In the genomic region with DNA sequence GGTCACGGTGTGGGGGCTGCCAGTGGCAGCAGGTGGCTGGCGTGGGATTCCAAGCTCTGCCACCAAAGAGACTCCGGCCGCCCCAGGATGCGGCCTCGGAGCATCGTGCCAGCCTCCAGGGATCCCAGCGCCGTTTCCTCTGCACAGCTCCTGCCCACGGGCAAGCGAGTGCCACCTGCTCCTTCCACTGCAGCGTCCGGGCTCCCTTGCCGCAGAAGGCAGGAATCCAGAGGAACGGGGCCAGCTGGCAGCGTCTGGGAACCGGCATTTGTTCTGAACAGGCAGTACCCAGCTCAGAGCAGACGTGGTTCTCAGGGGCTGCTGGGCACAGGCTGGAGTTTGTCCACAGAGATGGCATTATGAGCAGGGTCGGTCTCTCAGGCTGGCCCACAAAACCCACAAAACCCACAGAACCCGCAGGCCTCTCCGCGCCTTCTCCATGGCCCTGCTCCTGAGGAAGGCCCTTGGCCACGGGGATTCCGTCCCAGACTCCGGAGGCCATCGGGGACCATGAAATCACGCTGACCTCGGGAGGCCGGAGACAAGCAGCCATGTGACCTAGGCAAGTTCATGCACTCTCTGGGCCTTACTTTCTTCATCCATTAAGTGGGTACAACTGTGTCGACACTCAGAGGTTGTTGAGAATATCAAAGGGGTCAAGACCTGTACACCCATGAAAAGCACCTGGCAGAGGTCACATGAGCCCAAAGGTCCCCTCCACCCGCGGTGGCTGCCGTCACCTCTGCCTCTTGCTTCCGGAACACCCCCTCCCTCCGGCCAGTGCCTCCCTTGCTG, we compare ENCODE assay signal across 10 cellular contexts. TPM values are rescaled to one million over a fixed set of nuclear protein-coding genes. Genes with fewer than 3 reads are reported as not detected.
DNase-seq lines count a peak whose midpoint lies in the region; ATAC-seq and TF ChIP-seq lines count a peak whose summit lies in the region.
"Had no signal": no experiment of that assay in that cellular context is flagged by ENCODE, and none has a peak within 500 bp of the region (broad histone marks: within the 10 kb centered on the region; RNA-seq: fewer than 3 reads in every experiment).

No MANE protein-coding gene starts in this region.

- POLR2A ChIA-PET in Caco-2 (lab: Charles Lee): no interaction called here
- POLR2A ChIA-PET in Panc1 (lab: Charles Lee): interaction anchor here (0.7 to 0.9 kb wide), 2 partner anchors 63 to 165 kb away, joined by 3 read pairs; no protein-coding TSS in a partner anchor
- POLR2A ChIA-PET in CD4-positive, alpha-beta T cell (lab: Charles Lee): interaction anchor here (1.0 to 2.3 kb wide), 6 partner anchors 30 to 327 kb away, joined by 3 to 19 read pairs (median 8); no protein-coding TSS in a partner anchor

- H3K27me3 ChIP-seq in Caco-2 (replicated peaks; ENCODE audit: control insufficient read depth, insufficient read depth, low read length): no peaks in the 10 kb centered on the region
- H3K27me3 ChIP-seq in Panc1 (ENCODE audit: control insufficient read depth, insufficient read depth, low read length): no peaks in the 10 kb centered on the region
- no peaks in the 10 kb centered on the region for H3K27me3 ChIP-seq in esophagus muscularis mucosa
- no peaks in the 10 kb centered on the region for H3K27me3 ChIP-seq in osteoblast (ENCODE audit: insufficient read depth, low read length)
- no peaks in the 10 kb centered on the region for H3K27me3 ChIP-seq in GM23248 (replicated peaks; ENCODE audit: insufficient read depth)
- no peaks in the 10 kb centered on the region for H3K27me3 ChIP-seq in CD4-positive, alpha-beta T cell (ENCODE audit: control insufficient read depth, insufficient read depth, low read length)
- H3K27me3 ChIP-seq: thyroid gland had no signal

- peak; percentile 73 for TF ChIP-seq EP300 in esophagus muscularis mucosa (IDR thresholded peaks at IDR 0.05)

- no peak for TF ChIP-seq POLR2A in esophagus muscularis mucosa (IDR thresholded peaks at IDR 0.05; ENCODE audit: low read depth)

- ATAC-seq in Panc1 (peak; percentile 65), GM21447 (IDR thresholded peaks at IDR 0.05; ENCODE audit: unreplicated experiment) (no peak)
- no peak for ATAC-seq in CD4-positive, alpha-beta T cell (ENCODE audit: poor library complexity)

- no peaks in the 10 kb centered on the region for H3K9me2 ChIP-seq in GM23248 (ENCODE audit: insufficient read depth)

- CTCF ChIA-PET in Caco-2 (lab: Charles Lee): interaction anchor here (0.6 to 2.4 kb wide), 8 partner anchors 11 to 208 kb away, joined by 3 to 30 read pairs (median 6); no protein-coding TSS in a partner anchor
- CTCF ChIA-PET in Panc1 (lab: Charles Lee): interaction anchor here (0.5 to 4.0 kb wide), 10 partner anchors 13 to 304 kb away, joined by 3 to 45 read pairs (median 4); no protein-coding TSS in a partner anchor
- CTCF ChIA-PET in CD4-positive, alpha-beta T cell (lab: Charles Lee): interaction anchor here (0.8 to 3.0 kb wide), 9 partner anchors 8 to 286 kb away, joined by 3 to 40 read pairs (median 7); partner anchors contain the start of gene RNF216

- H3K4me2 ChIP-seq in osteoblast (ENCODE audit: insufficient read depth, low read length) (peak overlapping the region; percentile 76), GM23248 (ENCODE audit: unreplicated experiment) (no peak overlapping the region)

- no peaks in the 10 kb centered on the region for H3K27me3 Mint-ChIP-seq in Caco-2 (ENCODE audit: insufficient read depth, unreplicated experiment)
- H3K27me3 Mint-ChIP-seq in CD4-positive, alpha-beta T cell: no peaks in the 10 kb centered on the region

- H3K27ac Mint-ChIP-seq in Caco-2 (ENCODE audit: unreplicated experiment): peak overlapping the region; percentile 40
- H3K27ac Mint-ChIP-seq in CD4-positive, alpha-beta T cell: no peak overlapping the region

- H3K79me2 ChIP-seq in osteoblast (ENCODE audit: insufficient read depth, low read length) (peaks cover 22% of the 10 kb centered on the region), GM23248 (ENCODE audit: insufficient read depth) (peaks cover 50% of the 10 kb centered on the region)

- BruUV-seq in Caco-2 (replicated peaks; lab: Mats Ljungman, UMichigan): no TSS peak
- no TSS peak for BruUV-seq in Panc1 (replicated peaks; lab: Mats Ljungman, UMichigan)

- H3K36me3 Mint-ChIP-seq in Caco-2 (ENCODE audit: insufficient read depth, unreplicated experiment): peaks cover 68% of the 10 kb centered on the region
- H3K36me3 Mint-ChIP-seq in CD4-positive, alpha-beta T cell (ENCODE audit: low read depth): no peaks in the 10 kb centered on the region

- H3K4me3 ChIP-seq in Caco-2 (ENCODE audit: low read depth, low read length): no peak overlapping the region
- H3K4me3 ChIP-seq in Panc1 (ENCODE audit: low read depth in 2 of 2, low read length in 2 of 2): peak overlapping the region in 1 of 2 experiments; percentile 42; a peak in 1 of 4 replicates
- peak overlapping the region; percentile 42 to 53 (median 48) for H3K4me3 ChIP-seq in esophagus muscularis mucosa
- no peak overlapping the region for H3K4me3 ChIP-seq in osteoblast (ENCODE audit: insufficient read depth, low read length)
- H3K4me3 ChIP-seq in GM23248: no peak overlapping the region
- H3K4me3 ChIP-seq: thyroid gland had no signal

- peaks cover 10% of the 10 kb centered on the region for H3K4me1 ChIP-seq in Caco-2
- H3K4me1 ChIP-seq in Panc1 (ENCODE audit: control insufficient read depth, insufficient read depth, low read length): peaks cover 25% of the 10 kb centered on the region
- peaks cover 27 to 47% (median 45%) of the 10 kb centered on the region in 4 donors for H3K4me1 ChIP-seq in esophagus muscularis mucosa
- peaks cover 11% of the 10 kb centered on the region for H3K4me1 ChIP-seq in osteoblast (ENCODE audit: insufficient read depth, low read length)
- peaks cover 5% of the 10 kb centered on the region for H3K4me1 ChIP-seq in GM23248 (ENCODE audit: insufficient read depth)

- peaks cover 20% of the 10 kb centered on the region for H4K20me1 ChIP-seq in osteoblast (ENCODE audit: insufficient read depth, low read length)
- no peaks in the 10 kb centered on the region for H4K20me1 ChIP-seq in GM23248 (ENCODE audit: insufficient read depth)

- H3K27ac ChIP-seq in Panc1 (ENCODE audit: low read length): peak overlapping the region; percentile 69
- peak overlapping the region; percentile 78 to 83 (median 80) for H3K27ac ChIP-seq in esophagus muscularis mucosa (replicated peaks in 1 of 4)
- no peak overlapping the region for H3K27ac ChIP-seq in osteoblast (ENCODE audit: low read depth, low read length)
- no peak overlapping the region for H3K27ac ChIP-seq in GM23248
- H3K27ac ChIP-seq in CD4-positive, alpha-beta T cell (ENCODE audit: low read depth, low read length): no peak overlapping the region

- 68% methylated on average over 26 of the region's 35 CpGs for WGBS in esophagus muscularis mucosa
- 74 to 76% methylated on average over 35 of the region's 35 CpGs for WGBS in GM23248 (ENCODE audit: low coverage in 1 of 2, low lambda C conversion rate in 2 of 2, missing lambda C conversion rate in 2 of 2), 2 experiments

- no peaks in the 10 kb centered on the region for H3K4me1 Mint-ChIP-seq in Caco-2 (ENCODE audit: low read depth, unreplicated experiment)
- H3K4me1 Mint-ChIP-seq in CD4-positive, alpha-beta T cell (ENCODE audit: low read depth): peaks cover 26% of the 10 kb centered on the region

- no peak overlapping the region for H2AFZ ChIP-seq in osteoblast (ENCODE audit: low read length)
- no peak overlapping the region for H2AFZ ChIP-seq in GM23248

- H3F3A ChIP-seq in GM23248 (ENCODE audit: insufficient read depth): no peaks in the 10 kb centered on the region

- H3K9me3 ChIP-seq in Caco-2 (no peaks in the 10 kb centered on the region), Panc1 (ENCODE audit: control insufficient read depth, insufficient read depth, low read depth, low read length) (no peaks in the 10 kb centered on the region), esophagus muscularis mucosa (no peaks in the 10 kb centered on the region), osteoblast (ENCODE audit: low read depth, low read length) (no peaks in the 10 kb centered on the region), GM23248 (ENCODE audit: low read depth) (no peaks in the 10 kb centered on the region)
- no peaks in the 10 kb centered on the region for H3K9me3 ChIP-seq in CD4-positive, alpha-beta T cell (ENCODE audit: control insufficient read depth, low read length)
- H3K9me3 ChIP-seq: thyroid gland had no signal

- in situ Hi-C loops in Panc1 (cut with HindIII; ENCODE audit: low pct_unique_long_range_greater_than_20kb, low sequenced_read_pairs) (loop anchor here (10.0 kb wide), 1 partner anchor 189 kb away; no protein-coding TSS in a partner anchor), GM23248 (cut with MboI) (loop anchor here (10.0 kb wide), 1 partner anchor 169 kb away; no protein-coding TSS in a partner anchor)

- TF ChIP-seq CTCF in Caco-2 (IDR thresholded peaks at IDR 0.05; ENCODE audit: insufficient read depth in 1 of 2, low read depth in 1 of 2, low read length in 1 of 2, severe bottlenecking in 1 of 2, unreplicated experiment in 1 of 2) (no peak), Panc1 (IDR thresholded peaks at IDR 0.05) (no peak), esophagus muscularis mucosa (IDR thresholded peaks at IDR 0.05) (no peak), osteoblast (IDR thresholded peaks at IDR 0.05; ENCODE audit: extremely low read depth, low read depth, low read length) (no peak)
- no peak for TF ChIP-seq CTCF in CD4-positive, alpha-beta T cell (IDR thresholded peaks at IDR 0.05)

- no peaks in the 10 kb centered on the region for H3K9me3 Mint-ChIP-seq in Caco-2 (ENCODE audit: unreplicated experiment)
- no peaks in the 10 kb centered on the region for H3K9me3 Mint-ChIP-seq in CD4-positive, alpha-beta T cell

- intact Hi-C loops in Caco-2 (cut with micrococcal nuclease; ENCODE audit: unreplicated experiment) (no loop called here), Panc1 (cut with micrococcal nuclease; ENCODE audit: unreplicated experiment) (loop anchor here (2.0 to 5.0 kb wide), 2 partner anchors 63 to 177 kb away; no protein-coding TSS in a partner anchor), esophagus muscularis mucosa (cut with DNase I) (loop anchor here (2.0 kb wide), 1 partner anchor 63 kb away; no protein-coding TSS in a partner anchor)
- intact Hi-C loops in CD4-positive, alpha-beta T cell (cut with DNase I, micrococcal nuclease): loop anchor here in 1 of 2 experiments (10.0 kb wide), 1 partner anchor 829 kb away; no protein-coding TSS in a partner anchor

- H3K36me3 ChIP-seq in Caco-2 (ENCODE audit: control insufficient read depth, insufficient read depth, low read length) (no peaks in the 10 kb centered on the region; the same call in 1 of the 2 replicates), Panc1 (ENCODE audit: control insufficient read depth, insufficient read depth, low read length) (no peaks in the 10 kb centered on the region), esophagus muscularis mucosa (peaks cover 13 to 33% (median 20%) of the 10 kb centered on the region in 4 donors), osteoblast (ENCODE audit: insufficient read depth, low read length) (peaks cover 4% of the 10 kb centered on the region), GM23248 (ENCODE audit: low read depth) (no peaks in the 10 kb centered on the region; the same call in 1 of the 2 replicates)

- no peak overlapping the region for H3K9ac ChIP-seq in GM23248

- DNase-seq in Caco-2 (no peak), Panc1 (ENCODE audit: low read depth, low spot score) (no peak), esophagus muscularis mucosa (ENCODE audit: extremely low spot score) (no peak), osteoblast (ENCODE audit: insufficient read length, low spot score, missing footprints) (peak; percentile 83), GM23248 (no peak)
- DNase-seq in activated CD8-positive, alpha-beta memory T cell treated with anti-CD3 and anti-CD28 coated beads for 24 hours: no peak
- no peak for DNase-seq in CD4-positive, alpha-beta T cell
- DNase-seq: activated CD4-positive, CD25-positive, alpha-beta regulatory T cell had no signal

- H3K4me3 Mint-ChIP-seq in Caco-2 (ENCODE audit: unreplicated experiment): no peak overlapping the region
- no peak overlapping the region for H3K4me3 Mint-ChIP-seq in CD4-positive, alpha-beta T cell

RNA-seq across cellular contexts. Expression of gene FBXL18, which starts 17.8 kb away (rescaled TPM):
- 22.1 and 24.6 TPM in 2 replicates for total RNA-seq in Caco-2 (2022)
- total RNA-seq in Panc1 (2021; ENCODE audit: unreplicated experiment): 29.2 TPM
- polyA plus RNA-seq in Panc1 (2012; ENCODE audit: insufficient read length): 23.0 TPM
- 10 to 100 TPM in 2 of 4 donors, 1 to 10 TPM in 2; 4.6 to 12.7 (median 8.4) TPM for total RNA-seq in esophagus muscularis mucosa
- 8.8 and 9.4 TPM in 2 replicates for total RNA-seq in osteoblast
- 5.9 and 8.6 TPM in 2 replicates for total RNA-seq in GM23248 (2014; rRNA removed; shearing (Covaris generic))
- polyA plus RNA-seq in GM23248 (2016; fragmentation: Nextera tagmentation; extraction: Ambion mirVana): 11.4 and 12.4 TPM in 2 replicates
- 1 to 10 TPM; 7.3 TPM for total RNA-seq in CD4-positive, alpha-beta T cell

RNA-seq across cellular contexts. Expression of gene ACTB, which starts 34.6 kb away (rescaled TPM):
- total RNA-seq in Caco-2 (2022) (3,565 and 4,201 TPM in 2 replicates), Panc1 (2021; ENCODE audit: unreplicated experiment) (4,511 TPM), esophagus muscularis mucosa (over 10,000 TPM in 2 of 4 donors, 1,000 to 10,000 TPM in 2; 7,343 to 12,848 (median 9,443) TPM), osteoblast (3,672 and 4,357 TPM in 2 replicates)
- polyA plus RNA-seq in Panc1 (2012; ENCODE audit: insufficient read length): 7,753 TPM
- total RNA-seq in GM23248 (2014; rRNA removed; shearing (Covaris generic)): 4,032 and 4,079 TPM in 2 replicates
- 15,990 and 16,462 TPM in 2 replicates for polyA plus RNA-seq in GM23248 (2016; fragmentation: Nextera tagmentation; extraction: Ambion mirVana)
- 1,000 to 10,000 TPM; 1,880 to 1,990 TPM for total RNA-seq in CD4-positive, alpha-beta T cell

Comparison
In these comparisons a context has a peak if more than half of its experiments do, and no peak if none do; other contexts are left out.
1. H3K4me3 ChIP-seq: peak in esophagus muscularis mucosa (4 of 4); none in Caco-2 (single experiment), osteoblast (single experiment) and GM23248 (single experiment).
2. H3K27ac ChIP-seq: peak in Panc1 (single experiment) and esophagus muscularis mucosa (4 of 4); none in osteoblast (single experiment), GM23248 (single experiment) and CD4-positive, alpha-beta T cell (single experiment).